ENCODE assay signal across 8 cellular contexts in genomic region chr17:69414408-69415274, GRCh38. TPM values are rescaled to one million over a fixed set of nuclear protein-coding genes. Genes with fewer than 3 reads are reported as not detected.
DNase-seq lines count a peak whose midpoint lies in the region; ATAC-seq and TF ChIP-seq lines count a peak whose summit lies in the region.

MAP2K6 (plus strand) TSS chr17:69414697; CDS start chr17:69414985, 288 bp downstream.

- BruUV-seq in A673 (replicated peaks; lab: Mats Ljungman, UMichigan) = no TSS peak

- H3K27ac ChIP-seq in A673 (ENCODE audit: low read depth, low read length, poor library complexity, severe bottlenecking) (no peak within 1 kb of the TSS), left lung (peak within 1 kb of the TSS in 1 of 2 donors; percentile 55)

- POLR2A ChIA-PET in A673 (lab: Charles Lee; ENCODE audit: low non-redundant PET) = interaction anchor here (0.6 kb wide), 3 partner anchors 18 to 718 kb away, joined by 3 to 4 read pairs (median 4); no protein-coding TSS in a partner anchor

- H3K4me1 ChIP-seq in A673 (ENCODE audit: insufficient read depth, low read length, poor library complexity, severe bottlenecking) (peaks cover 26% of the 10 kb centered on the region), left lung (peaks cover 7 to 32% of the 10 kb centered on the region in 2 donors)

- H3K4me3 ChIP-seq in A673 (ENCODE audit: low read depth, low read length, poor library complexity, severe bottlenecking) (peak within 1 kb of the TSS; percentile 53), left lung (peak within 1 kb of the TSS; percentile 52 to 54)

- no peaks in the 10 kb centered on the region for H3K9me3 ChIP-seq in A673 (ENCODE audit: low read depth, low read length, poor library complexity, severe bottlenecking)
- no peaks in the 10 kb centered on the region for H3K9me3 ChIP-seq in left lung

- DNase-seq in A673 (ENCODE audit: low spot score) (peak; percentile 90), NCI-H2196 treated with DMSO at 0.1 percent for 48 hours (lab: John Stamatoyannopoulos, UW; ENCODE audit: unreplicated experiment) (peak; percentile 32), dermis blood vessel endothelial cell (peak; percentile 81), left lung (peak; percentile 86 to 91)
- peak; percentile 68 to 70 for DNase-seq in activated CD4-positive, alpha-beta T cell treated with anti-CD3 and anti-CD28 coated beads for 24 hours (ENCODE audit: low read depth in 2 of 2)
- peak; percentile 63 to 68 for DNase-seq in stimulated activated CD4-positive, alpha-beta T cell treated with anti-CD3 and anti-CD28 coated beads, Interleukin-2, amount 100 ng/mL, for 48 hours

- CTCF ChIA-PET in A673 (lab: Charles Lee) = interaction anchor here (0.6 to 1.0 kb wide), 3 partner anchors 19 to 961 kb away, joined by 3 to 6 read pairs (median 4); no protein-coding TSS in a partner anchor

- TF ChIP-seq CTCF in A673 (conservative IDR thresholded peaks at IDR 0.05; ENCODE audit: low read depth, low read length) (no peak), left lung (IDR thresholded peaks at IDR 0.05) (no peak)

- intact Hi-C loops in A673 (cut with micrococcal nuclease; ENCODE audit: unreplicated experiment) (no loop called here), left lung (cut with DNase I) (no loop called here)

- ATAC-seq in GM18519 (IDR thresholded peaks at IDR 0.05; ENCODE audit: low FRiP score, unreplicated experiment) (peak; percentile 92), HG03039 (IDR thresholded peaks at IDR 0.05; ENCODE audit: unreplicated experiment) (peak; percentile 95), left lung (peak; percentile 99)

- H3K27me3 ChIP-seq in A673 (replicated peaks; ENCODE audit: insufficient read depth, low read depth, low read length, poor library complexity) = no peaks in the 10 kb centered on the region
- no peaks in the 10 kb centered on the region for H3K27me3 ChIP-seq in left lung

- H3K36me3 ChIP-seq in A673 (ENCODE audit: insufficient read depth, low read length, poor library complexity, severe bottlenecking) (no peaks in the 10 kb centered on the region), left lung (no peaks in the 10 kb centered on the region)

RNA-seq across cellular contexts. Expression of gene MAP2K6, which starts in this region (rescaled TPM):
- 14.1 and 20.7 TPM in 2 replicates for total RNA-seq in A673 (2021)
- 4.9 and 14.2 TPM in 2 replicates for total RNA-seq in dermis blood vessel endothelial cell
- total RNA-seq in left lung = 10 to 100 TPM in 1 of 2 donors, 1 to 10 TPM in 1; 7.2 to 10.9 TPM

Comparison
In these comparisons a context has a peak if more than half of its experiments do, and no peak if none do; other contexts are left out.
1. DNase-seq: peak in every context shown above with its lines; median percentile 90 in A673; 88 in left lung; 81 in dermis blood vessel endothelial cell; 69 in activated CD4-positive, alpha-beta T cell treated with anti-CD3 and anti-CD28 coated beads for 24 hours; 66 in stimulated activated CD4-positive, alpha-beta T cell treated with anti-CD3 and anti-CD28 coated beads, Interleukin-2, amount 100 ng/mL, for 48 hours; 32 in NCI-H2196 treated with DMSO at 0.1 percent for 48 hours.